8 cellular contexts compared by ENCODE assay signal in the genomic region with DNA sequence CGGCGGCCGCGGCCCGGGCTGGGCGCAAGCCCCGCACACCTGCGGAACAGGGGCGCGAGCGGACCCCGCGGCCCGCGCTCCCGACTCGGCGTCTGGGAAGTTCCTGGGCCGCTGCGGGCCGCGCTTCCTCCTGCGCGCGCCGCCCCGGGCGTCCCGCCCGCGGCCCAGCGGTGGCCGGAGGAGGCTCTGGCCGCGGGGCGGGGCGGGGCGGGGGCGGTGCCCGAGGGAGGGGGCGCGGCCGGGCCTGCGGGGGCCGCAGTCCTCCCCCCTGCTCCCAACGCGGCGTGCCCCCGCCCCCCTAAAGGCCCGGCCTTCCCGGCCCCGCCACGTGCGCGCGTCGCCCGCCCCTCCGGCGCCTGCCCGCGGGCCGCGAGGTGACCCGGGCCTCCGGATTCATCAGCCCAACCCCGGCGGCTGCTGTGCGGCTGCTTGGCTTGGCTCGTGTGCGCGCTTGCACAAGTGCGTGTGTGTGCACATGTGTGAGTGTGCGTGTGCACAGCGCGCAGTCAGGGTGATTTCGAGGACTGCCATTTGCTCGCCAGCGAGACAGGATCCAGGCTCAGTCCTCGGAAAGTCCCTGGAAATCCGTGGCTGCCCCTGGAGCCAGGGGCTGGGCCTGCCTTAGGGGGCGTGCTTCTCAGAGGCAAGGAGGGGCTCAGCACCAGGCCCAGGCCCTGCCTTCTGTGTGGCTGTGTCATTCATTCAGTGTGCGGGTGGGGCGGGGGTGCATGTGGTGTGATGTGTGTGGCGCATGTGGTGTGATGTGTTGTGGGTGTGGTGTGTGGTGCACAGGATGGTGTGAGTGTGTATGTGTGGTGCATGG. TPM values are rescaled to one million over a fixed set of nuclear protein-coding genes. Genes with fewer than 3 reads are reported as not detected.
DNase-seq lines count a peak whose midpoint lies in the region; ATAC-seq, FAIRE-seq and TF ChIP-seq lines count a peak whose summit lies in the region.

A gene (minus strand): TSS at position 188 of the 823 bp plus-strand sequence. CDS start 370 bp downstream, outside the sequence.

- peaks cover 12 to 19% (median 17%) of the 10 kb centered on the region in 4 donors for H3K4me1 Mint-ChIP-seq in naive thymus-derived CD8-positive, alpha-beta T cell

- peaks cover 6 to 23% (median 12%) of the 10 kb centered on the region in 5 donors for H3K27me3 Mint-ChIP-seq in naive thymus-derived CD8-positive, alpha-beta T cell

- H3K27me3 ChIP-seq in MG63 (no peaks in the 10 kb centered on the region), upper lobe of right lung (no peaks in the 10 kb centered on the region)

- H3K4me3 ChIP-seq in MG63 = peak within 1 kb of the TSS; percentile 78
- peak within 1 kb of the TSS; percentile 62 for H3K4me3 ChIP-seq in fibroblast of pulmonary artery (replicated peaks; ENCODE audit: low read depth, low read length)
- H3K4me3 ChIP-seq in upper lobe of right lung = peak within 1 kb of the TSS; percentile 78

- POLR2A ChIA-PET in naive thymus-derived CD8-positive, alpha-beta T cell (lab: Charles Lee) = interaction anchor here (0.5 kb wide), 1 partner anchor 543 kb away, joined by 3 read pairs; no protein-coding TSS in a partner anchor

- peak; percentile 55 to 69 for ATAC-seq in naive thymus-derived CD8-positive, alpha-beta T cell
- ATAC-seq in upper lobe of right lung (peak; percentile 92), HG03196 (IDR thresholded peaks at IDR 0.05; ENCODE audit: unreplicated experiment) (no peak)

- peak within 1 kb of the TSS in 6 of 10 donors; percentile 17 to 71 (median 42) for H3K27ac Mint-ChIP-seq in naive thymus-derived CD8-positive, alpha-beta T cell

- intact Hi-C loops in upper lobe of right lung (cut with DNase I) = no loop called here

- H3K9me3 ChIP-seq in MG63 (no peaks in the 10 kb centered on the region), upper lobe of right lung (no peaks in the 10 kb centered on the region)

- peak; percentile 61 for DNase-seq in COLO668 (lab: John Stamatoyannopoulos, UW; ENCODE audit: unreplicated experiment)
- peak; percentile 93 for DNase-seq in GM19239 (ENCODE audit: insufficient read length, low spot score)
- DNase-seq in MG63 = peak; percentile 88
- DNase-seq in activated T-cell treated with anti-CD3 and anti-CD28 coated beads for 48 hours (ENCODE audit: low read depth) = peak; percentile 21
- peak; percentile 70 for DNase-seq in fibroblast of pulmonary artery (ENCODE audit: low read depth)
- peak in 4 of 10 donors; percentile 13 to 20 (median 18) for DNase-seq in naive thymus-derived CD8-positive, alpha-beta T cell
- peak; percentile 89 for DNase-seq in upper lobe of right lung

- peaks cover 18% of the 10 kb centered on the region for H3K36me3 ChIP-seq in MG63
- H3K36me3 ChIP-seq in upper lobe of right lung = no peaks in the 10 kb centered on the region

- no peaks in the 10 kb centered on the region for H3K36me3 Mint-ChIP-seq in naive thymus-derived CD8-positive, alpha-beta T cell

- TF ChIP-seq CTCF in fibroblast of pulmonary artery (IDR thresholded peaks at IDR 0.05; ENCODE audit: low read length, missing control alignments) (no peak), upper lobe of right lung (IDR thresholded peaks at IDR 0.05) (no peak)

- no peak within 1 kb of the TSS for H3K27ac ChIP-seq in upper lobe of right lung

- peak within 1 kb of the TSS; percentile 62 to 78 (median 71) for H3K4me3 Mint-ChIP-seq in naive thymus-derived CD8-positive, alpha-beta T cell

- FAIRE-seq in GM19239 (lab: Jason Lieb, UNC) = no peak

- peaks cover 36% of the 10 kb centered on the region for H3K4me1 ChIP-seq in upper lobe of right lung

- no peaks in the 10 kb centered on the region for H3K9me3 Mint-ChIP-seq in naive thymus-derived CD8-positive, alpha-beta T cell

RNA-seq across cellular contexts. Expression of the gene that starts here (rescaled TPM):
- total RNA-seq in MG63 (2014; rRNA removed; shearing (Covaris generic); ENCODE audit: low replicate concordance) = 9.7 and 13.8 TPM in 2 replicates
- 10 to 100 TPM; 13.0 to 14.6 TPM for total RNA-seq in naive thymus-derived CD8-positive, alpha-beta T cell
- polyA plus RNA-seq in naive thymus-derived CD8-positive, alpha-beta T cell = 1 to 10 TPM; 2.4 to 3.7 (median 2.8) TPM
- total RNA-seq in upper lobe of right lung = 26.4 TPM
